In genomic region chr18:58473071-58473470, GRCh38 we compare ENCODE assay signal across 18 cellular contexts.
DNase-seq lines count a peak whose midpoint lies in the region; ATAC-seq, FAIRE-seq and TF ChIP-seq lines count a peak whose summit lies in the region.
"Had no signal": no experiment of that assay in that cellular context is flagged by ENCODE, and none has a peak within 500 bp of the region (broad histone marks: within the 10 kb centered on the region; RNA-seq: fewer than 3 reads in every experiment).

No MANE protein-coding gene starts in this region.

- no peaks in the 10 kb centered on the region for H3K9me3 ChIP-seq in trophoblast cell (ENCODE audit: insufficient read depth, low read depth, low read length)
- H3K9me3 ChIP-seq: HAP-1 had no signal

- no peak overlapping the region for H2BK12ac ChIP-seq in trophoblast cell (ENCODE audit: low read length)

- H3K18ac ChIP-seq in trophoblast cell (ENCODE audit: low read length) = no peak overlapping the region

- no peak overlapping the region for H3K4ac ChIP-seq in trophoblast cell (ENCODE audit: low read depth, low read length)

- peak; percentile 32 for DNase-seq in EH (ENCODE audit: low read depth)
- peak; percentile 25 for DNase-seq in LNCaP clone FGC (ENCODE audit: low read depth)
- peak; percentile 89 for DNase-seq in bronchial epithelial cell (ENCODE audit: low read depth)
- DNase-seq in trophoblast cell = no peak
- no peak for DNase-seq in RCC 7860 (ENCODE audit: low spot score)
- DNase-seq: GF-D8, Kasumi-1, NCI-H1092, NCI-H1436, NCI-H187 treated with DMSO at 0.1 percent for 48 hours, NCI-H510A, NCI-H748 treated with DMSO at 0.1 percent for 48 hours had no signal

- no peak overlapping the region for H4K91ac ChIP-seq in trophoblast cell (ENCODE audit: low read depth, low read length)

- ATAC-seq in GM18520 (IDR thresholded peaks at IDR 0.05; ENCODE audit: unreplicated experiment) (no peak), GM19023 (IDR thresholded peaks at IDR 0.05; ENCODE audit: unreplicated experiment) (no peak)
- ATAC-seq: GM23338, SK-N-SH treated with all-trans-retinoic acid at 6 μM for 48 hours had no signal

- no peak overlapping the region for H2AFZ ChIP-seq in trophoblast cell (ENCODE audit: insufficient read depth, low read length, poor library complexity)
- H2AFZ ChIP-seq: GM23338 had no signal

- H2AK5ac ChIP-seq in trophoblast cell (ENCODE audit: low read length) = no peak overlapping the region

- no peak overlapping the region for H3K23ac ChIP-seq in trophoblast cell (ENCODE audit: low read length)

- H3K27me3 ChIP-seq in bronchial epithelial cell (ENCODE audit: control insufficient read depth, insufficient read depth, low read length) = no peaks in the 10 kb centered on the region
- H3K27me3 ChIP-seq in trophoblast cell (ENCODE audit: insufficient read depth, low read length) = no peaks in the 10 kb centered on the region

- peak overlapping the region; percentile 7 for H3K9ac ChIP-seq in trophoblast cell (ENCODE audit: low read length)

- TF ChIP-seq CTCF in LNCaP clone FGC (IDR thresholded peaks at IDR 0.05; ENCODE audit: control insufficient read depth, extremely low read depth, insufficient read depth) = no peak
- TF ChIP-seq CTCF in bronchial epithelial cell (IDR thresholded peaks at IDR 0.05; ENCODE audit: insufficient read depth, low read length, severe bottlenecking) = no peak

- H3K79me2 ChIP-seq in trophoblast cell (ENCODE audit: control insufficient read depth, insufficient read depth, low read length, poor library complexity) = no peaks in the 10 kb centered on the region

- no peak overlapping the region for H2BK5ac ChIP-seq in trophoblast cell (ENCODE audit: low read depth, low read length, poor library complexity)

- H2BK120ac ChIP-seq in trophoblast cell (ENCODE audit: insufficient read depth, low read length, poor library complexity) = no peak overlapping the region

- H3K4me3 ChIP-seq in LNCaP clone FGC (ENCODE audit: low read depth, low read length) (no peak overlapping the region), bronchial epithelial cell (ENCODE audit: low read depth, low read length) (no peak overlapping the region), trophoblast cell (ENCODE audit: low read depth, low read length) (no peak overlapping the region)
- H3K4me3 ChIP-seq: GM23338, HAP-1 had no signal

- no peak overlapping the region for H3K4me2 ChIP-seq in trophoblast cell (ENCODE audit: low read length)
- H3K4me2 ChIP-seq: GM23338 had no signal

- WGBS in trophoblast cell (ENCODE audit: extremely low coverage, insufficient coverage, insufficient read length) = no CpG with 5 or more reads among the region's 3 CpGs

- no peak overlapping the region for H3K14ac ChIP-seq in trophoblast cell (ENCODE audit: low read length)

- no peak for FAIRE-seq in bronchial epithelial cell (lab: Jason Lieb, UNC)
- no peak for FAIRE-seq in RCC 7860 (lab: Jason Lieb, UNC)
- FAIRE-seq: A204.1 had no signal

- no peak overlapping the region for H4K8ac ChIP-seq in trophoblast cell (ENCODE audit: low read depth, low read length)

- H4K12ac ChIP-seq in trophoblast cell (ENCODE audit: low read depth, low read length) = no peak overlapping the region

- no peak overlapping the region for H3K27ac ChIP-seq in trophoblast cell (ENCODE audit: low read depth, low read length)

- H3K36me3 ChIP-seq in bronchial epithelial cell (ENCODE audit: control insufficient read depth, insufficient read depth, low read length) = no peaks in the 10 kb centered on the region
- H3K36me3 ChIP-seq in trophoblast cell (ENCODE audit: control insufficient read depth in 1 of 2, insufficient read depth in 2 of 2, low read length in 2 of 2) = no peaks in the 10 kb centered on the region
- H3K36me3 ChIP-seq: HAP-1 had no signal

- no peaks in the 10 kb centered on the region for H3K4me1 ChIP-seq in trophoblast cell (ENCODE audit: control insufficient read depth in 1 of 2, insufficient read depth in 2 of 2, low read length in 2 of 2)
- H3K4me1 ChIP-seq: HAP-1 had no signal

- no peaks in the 10 kb centered on the region for H3K79me1 ChIP-seq in trophoblast cell (ENCODE audit: low read length)

Comparison
In these comparisons a context has a peak if more than half of its experiments do, and no peak if none do; other contexts are left out.
1. DNase-seq: peak in EH (single experiment), LNCaP clone FGC (single experiment) and bronchial epithelial cell (single experiment); none in trophoblast cell (0 of 2) and RCC 7860 (single experiment).